In genomic region chr19:33671211-33671610, GRCh38 we compare ENCODE assay signal across 32 cellular contexts. TPM values are rescaled to one million over a fixed set of nuclear protein-coding genes. Genes with fewer than 3 reads are reported as not detected.
"Had no signal": no experiment of that assay in that cellular context is flagged by ENCODE, and none has a peak within 500 bp of the region (broad histone marks: within the 10 kb centered on the region; RNA-seq: fewer than 3 reads in every experiment).

No MANE protein-coding gene starts in this region.

- H3K4me1 Mint-ChIP-seq: activated CD4-positive, alpha-beta T cell treated with anti-CD3 and anti-CD28 coated beads, Interleukin-2, amount 10 ng/mL, durations not matched to agents 24 days and 14 days; activated naive CD4-positive, alpha-beta T cell treated with anti-CD3 and anti-CD28 coated beads, Interleukin-2, amount 10 ng/mL, durations not matched to agents 7 days and 5 days; activated naive CD8-positive, alpha-beta T cell treated with anti-CD3 and anti-CD28 coated beads for 36 hours had no signal

- DNase-seq: activated CD4-positive, alpha-beta T cell treated with anti-CD3 and anti-CD28 coated beads, Interleukin-2, amount 10 ng/mL, durations not matched to agents 24 days and 14 days; activated CD4-positive, alpha-beta T cell treated with anti-CD3 and anti-CD28 coated beads, Interleukin-2, amount 50 U/mL, for 4 hours; activated CD8-positive, alpha-beta T cell treated with anti-CD3 and anti-CD28 coated beads for 36 hours; activated gamma-delta T cell treated with Interleukin-2 at 50 U/mL for 16 hours; activated naive CD4-positive, alpha-beta T cell treated with anti-CD3 and anti-CD28 coated beads, Interleukin-2, amount 10 ng/mL, durations not matched to agents 7 days and 5 days; activated naive CD8-positive, alpha-beta T cell treated with anti-CD3 and anti-CD28 coated beads for 36 hours; activated T-cell treated with anti-CD3 and anti-CD28 coated beads for 4 hours; activated T-cell treated with anti-CD3 and anti-CD28 coated beads, Interleukin-2, amount 50 U/mL, for 4 hours; amniotic stem cell; brain microvascular endothelial cell; central memory CD4-positive, alpha-beta T cell; NCI-H1092 treated with DMSO at 0.1 percent for 48 hours; NCI-H1417; NCI-H146; NCI-H187; NCI-H2029 treated with DMSO at 0.1 percent for 48 hours; NCI-H2107; NCI-H2171; NCI-H510A; NCI-H526; NCI-H748 treated with DMSO at 0.1 percent for 48 hours; NK-92 treated with Interleukin-12 subunit alpha and Interleukin-12 subunit beta, amount 100 ng/mL, for 24 hours; PC-3; RPMI8226; SHP77 treated with DMSO at 0.1 percent for 48 hours; SK-N-SH had no signal

- H3K27me3 Mint-ChIP-seq: activated CD4-positive, alpha-beta T cell treated with anti-CD3 and anti-CD28 coated beads, Interleukin-2, amount 10 ng/mL, durations not matched to agents 24 days and 14 days; activated CD8-positive, alpha-beta T cell treated with anti-CD3 and anti-CD28 coated beads for 36 hours; activated naive CD4-positive, alpha-beta T cell treated with anti-CD3 and anti-CD28 coated beads, Interleukin-2, amount 10 ng/mL, durations not matched to agents 7 days and 5 days had no signal

- H3K36me3 Mint-ChIP-seq: activated naive CD4-positive, alpha-beta T cell treated with anti-CD3 and anti-CD28 coated beads, Interleukin-2, amount 10 ng/mL, durations not matched to agents 7 days and 5 days; activated naive CD8-positive, alpha-beta T cell treated with anti-CD3 and anti-CD28 coated beads for 36 hours had no signal

- ATAC-seq: activated CD8-positive, alpha-beta T cell treated with anti-CD3 and anti-CD28 coated beads for 36 hours; activated T-cell treated with anti-CD3 and anti-CD28 coated beads, Interleukin-2, amount 50 U/mL, for 4 hours; K562; PC-3 had no signal

- H3K4me3 ChIP-seq: K562, Peyer's patch, SJSA1 had no signal

- H3K4me3 Mint-ChIP-seq: activated CD4-positive, alpha-beta T cell treated with anti-CD3 and anti-CD28 coated beads, Interleukin-2, amount 10 ng/mL, durations not matched to agents 24 days and 14 days; activated CD8-positive, alpha-beta T cell treated with anti-CD3 and anti-CD28 coated beads for 36 hours; activated naive CD4-positive, alpha-beta T cell treated with anti-CD3 and anti-CD28 coated beads, Interleukin-2, amount 10 ng/mL, durations not matched to agents 7 days and 5 days; activated naive CD8-positive, alpha-beta T cell treated with anti-CD3 and anti-CD28 coated beads for 36 hours; activated T-cell treated with anti-CD3 and anti-CD28 coated beads, Interleukin-2, amount 50 U/mL, for 4 hours; T-helper 1 cell treated with Interleukin-12 subunit alpha and Interleukin-12 subunit beta and Interleukin-4 antibody, amounts not matched to agents 30 μg/mL and 1 μg/mL, for 36 hours; T-helper 2 cell treated with Interferon-gamma antibody and Interleukin-4, amounts not matched to agents 5 μg/mL and 100 μg/mL, for 36 hours had no signal

- H3K27ac ChIP-seq: brain microvascular endothelial cell, Peyer's patch, SJSA1 had no signal

- H3K9me3 Mint-ChIP-seq: activated CD4-positive, alpha-beta T cell treated with anti-CD3 and anti-CD28 coated beads, Interleukin-2, amount 10 ng/mL, durations not matched to agents 24 days and 14 days; activated CD8-positive, alpha-beta T cell treated with anti-CD3 and anti-CD28 coated beads for 36 hours; activated naive CD4-positive, alpha-beta T cell treated with anti-CD3 and anti-CD28 coated beads, Interleukin-2, amount 10 ng/mL, durations not matched to agents 7 days and 5 days; activated naive CD8-positive, alpha-beta T cell treated with anti-CD3 and anti-CD28 coated beads for 36 hours; activated T-cell treated with anti-CD3 and anti-CD28 coated beads, Interleukin-2, amount 50 U/mL, for 4 hours; T-helper 1 cell treated with Interleukin-12 subunit alpha and Interleukin-12 subunit beta and Interleukin-4 antibody, amounts not matched to agents 30 μg/mL and 1 μg/mL, for 36 hours; T-helper 2 cell treated with Interferon-gamma antibody and Interleukin-4, amounts not matched to agents 5 μg/mL and 100 μg/mL, for 36 hours had no signal

- H3K27ac Mint-ChIP-seq: activated CD4-positive, alpha-beta T cell treated with anti-CD3 and anti-CD28 coated beads, Interleukin-2, amount 10 ng/mL, durations not matched to agents 24 days and 14 days; activated CD8-positive, alpha-beta T cell treated with anti-CD3 and anti-CD28 coated beads for 36 hours; activated naive CD4-positive, alpha-beta T cell treated with anti-CD3 and anti-CD28 coated beads, Interleukin-2, amount 10 ng/mL, durations not matched to agents 7 days and 5 days; activated naive CD8-positive, alpha-beta T cell treated with anti-CD3 and anti-CD28 coated beads for 36 hours; T-helper 1 cell treated with Interleukin-12 subunit alpha and Interleukin-12 subunit beta and Interleukin-4 antibody, amounts not matched to agents 30 μg/mL and 1 μg/mL, for 36 hours; T-helper 2 cell treated with Interferon-gamma antibody and Interleukin-4, amounts not matched to agents 5 μg/mL and 100 μg/mL, for 36 hours had no signal

RNA-seq across cellular contexts. Expression of gene CHST8, which starts 49.5 kb away (rescaled TPM):
- total RNA-seq: activated CD4-positive, alpha-beta T cell treated with anti-CD3 and anti-CD28 coated beads, Interleukin-2, amount 10 ng/mL, durations not matched to agents 24 days and 14 days; activated CD8-positive, alpha-beta T cell treated with anti-CD3 and anti-CD28 coated beads for 36 hours; activated naive CD8-positive, alpha-beta T cell treated with anti-CD3 and anti-CD28 coated beads for 36 hours; activated T-cell treated with anti-CD3 and anti-CD28 coated beads, Interleukin-2, amount 50 U/mL, for 4 hours; M059J; SJSA1 had no signal
